25 cellular contexts compared by ENCODE assay signal in genomic region chr3:8494332-8494731, GRCh38.
"Had no signal": no experiment of that assay in that cellular context is flagged by ENCODE, and none has a peak within 500 bp of the region (broad histone marks: within the 10 kb centered on the region; RNA-seq: fewer than 3 reads in every experiment).

No MANE protein-coding gene starts in this region.

- DNase-seq: activated CD4-positive, alpha-beta T cell treated with anti-CD3 and anti-CD28 coated beads, Interleukin-2, amount 10 ng/mL, durations not matched to agents 24 days and 14 days; activated CD8-positive, alpha-beta memory T cell treated with anti-CD3 and anti-CD28 coated beads, Interleukin-2, amount 10 ng/mL, durations not matched to agents 7 days and 5 days; activated CD8-positive, alpha-beta T cell treated with anti-CD3 and anti-CD28 coated beads for 36 hours; activated effector memory CD4-positive, alpha-beta T cell treated with anti-CD3 and anti-CD28 coated beads, Interleukin-2, amount 50 U/mL, for 16 hours; activated naive CD4-positive, alpha-beta T cell treated with anti-CD3 and anti-CD28 coated beads, Interleukin-2, amount 10 ng/mL, durations not matched to agents 7 days and 5 days; activated T-cell treated with anti-CD3 and anti-CD28 coated beads for 4 hours; amygdala; body of pancreas; effector memory CD4-positive, alpha-beta T cell; foreskin keratinocyte; kidney glomerular epithelial cell; left lung; midbrain; nucleus accumbens; right lobe of liver; stimulated activated CD4-positive, alpha-beta T cell treated with anti-CD3 and anti-CD28 coated beads, Interleukin-2, amount 100 ng/mL, for 24 hours; stomach; uterus had no signal

- H3K36me3 ChIP-seq: left lung, right lobe of liver, stomach, suprapubic skin, uterus had no signal

- H3K4me3 Mint-ChIP-seq: activated CD4-positive, alpha-beta T cell treated with anti-CD3 and anti-CD28 coated beads, Interleukin-2, amount 10 ng/mL, durations not matched to agents 24 days and 14 days; activated CD8-positive, alpha-beta memory T cell treated with anti-CD3 and anti-CD28 coated beads, Interleukin-2, amount 10 ng/mL, durations not matched to agents 7 days and 5 days; activated CD8-positive, alpha-beta T cell treated with anti-CD3 and anti-CD28 coated beads for 36 hours; activated naive CD4-positive, alpha-beta T cell treated with anti-CD3 and anti-CD28 coated beads, Interleukin-2, amount 10 ng/mL, durations not matched to agents 7 days and 5 days; natural killer cell treated with Interleukin-12 subunit alpha and Interleukin-12 subunit beta and Interleukin-15 and Interleukin-18, amount 100 ng/mL, for 72 hours; stimulated activated memory B cell treated with anti-CD40 and anti-IgM and Interleukin-4, amounts not matched to agents 10 μg/mL and 1 μg/mL and 100 μg/mL, for 72 hours had no signal

- H3K27me3 Mint-ChIP-seq: stimulated activated memory B cell treated with anti-CD40 and anti-IgM and Interleukin-4, amounts not matched to agents 10 μg/mL and 1 μg/mL and 100 μg/mL, for 72 hours had no signal

- H3K27ac Mint-ChIP-seq: activated CD4-positive, alpha-beta T cell treated with anti-CD3 and anti-CD28 coated beads, Interleukin-2, amount 10 ng/mL, durations not matched to agents 24 days and 14 days; activated CD8-positive, alpha-beta memory T cell treated with anti-CD3 and anti-CD28 coated beads, Interleukin-2, amount 10 ng/mL, durations not matched to agents 7 days and 5 days; activated CD8-positive, alpha-beta T cell treated with anti-CD3 and anti-CD28 coated beads for 36 hours; activated naive CD4-positive, alpha-beta T cell treated with anti-CD3 and anti-CD28 coated beads, Interleukin-2, amount 10 ng/mL, durations not matched to agents 7 days and 5 days; natural killer cell treated with Interleukin-12 subunit alpha and Interleukin-12 subunit beta and Interleukin-15 and Interleukin-18, amount 100 ng/mL, for 72 hours; stimulated activated memory B cell treated with anti-CD40 and anti-IgM and Interleukin-4, amounts not matched to agents 10 μg/mL and 1 μg/mL and 100 μg/mL, for 72 hours had no signal

- H3K9me3 Mint-ChIP-seq: activated CD4-positive, alpha-beta T cell treated with anti-CD3 and anti-CD28 coated beads, Interleukin-2, amount 10 ng/mL, durations not matched to agents 24 days and 14 days; activated CD8-positive, alpha-beta T cell treated with anti-CD3 and anti-CD28 coated beads for 36 hours; activated naive CD4-positive, alpha-beta T cell treated with anti-CD3 and anti-CD28 coated beads, Interleukin-2, amount 10 ng/mL, durations not matched to agents 7 days and 5 days; natural killer cell treated with Interleukin-12 subunit alpha and Interleukin-12 subunit beta and Interleukin-15 and Interleukin-18, amount 100 ng/mL, for 72 hours; stimulated activated memory B cell treated with anti-CD40 and anti-IgM and Interleukin-4, amounts not matched to agents 10 μg/mL and 1 μg/mL and 100 μg/mL, for 72 hours had no signal

- H3K27me3 ChIP-seq: body of pancreas, foreskin keratinocyte, left lung, right lobe of liver, stomach, suprapubic skin, tibial nerve, uterus had no signal

- H3K27ac ChIP-seq: body of pancreas, foreskin keratinocyte, left lung, right lobe of liver, skin epidermis, stomach, suprapubic skin, tibial nerve, uterus had no signal

- H3K9me3 ChIP-seq: body of pancreas, left lung, right lobe of liver, stomach, suprapubic skin, tibial nerve, uterus had no signal

- H3K36me3 Mint-ChIP-seq: activated CD8-positive, alpha-beta memory T cell treated with anti-CD3 and anti-CD28 coated beads, Interleukin-2, amount 10 ng/mL, durations not matched to agents 7 days and 5 days; activated naive CD4-positive, alpha-beta T cell treated with anti-CD3 and anti-CD28 coated beads, Interleukin-2, amount 10 ng/mL, durations not matched to agents 7 days and 5 days; natural killer cell treated with Interleukin-12 subunit alpha and Interleukin-12 subunit beta and Interleukin-15 and Interleukin-18, amount 100 ng/mL, for 72 hours; stimulated activated memory B cell treated with anti-CD40 and anti-IgM and Interleukin-4, amounts not matched to agents 10 μg/mL and 1 μg/mL and 100 μg/mL, for 72 hours had no signal

- ATAC-seq: activated CD4-positive, CD25-positive, alpha-beta regulatory T cell treated with anti-CD3 and anti-CD28 coated beads, Interleukin-2, amount 50 U/mL, for 24 hours; activated CD8-positive, alpha-beta memory T cell treated with anti-CD3 and anti-CD28 coated beads, Interleukin-2, amount 10 ng/mL, durations not matched to agents 7 days and 5 days; activated CD8-positive, alpha-beta T cell treated with anti-CD3 and anti-CD28 coated beads for 36 hours; body of pancreas; foreskin keratinocyte; left lung; natural killer cell treated with Interleukin-12 subunit alpha and Interleukin-12 subunit beta and Interleukin-15 and Interleukin-18, amount 100 ng/mL, for 72 hours; right lobe of liver; stimulated activated memory B cell treated with anti-CD40 and anti-IgM and Interleukin-4, amounts not matched to agents 10 μg/mL and 1 μg/mL and 100 μg/mL, for 72 hours had no signal

- H3K4me3 ChIP-seq: body of pancreas, left lung, lung, right lobe of liver, skin epidermis, stomach, suprapubic skin, tibial nerve, uterus had no signal

- H3K4me1 Mint-ChIP-seq: activated CD4-positive, alpha-beta T cell treated with anti-CD3 and anti-CD28 coated beads, Interleukin-2, amount 10 ng/mL, durations not matched to agents 24 days and 14 days; activated CD8-positive, alpha-beta memory T cell treated with anti-CD3 and anti-CD28 coated beads, Interleukin-2, amount 10 ng/mL, durations not matched to agents 7 days and 5 days; activated naive CD4-positive, alpha-beta T cell treated with anti-CD3 and anti-CD28 coated beads, Interleukin-2, amount 10 ng/mL, durations not matched to agents 7 days and 5 days; stimulated activated memory B cell treated with anti-CD40 and anti-IgM and Interleukin-4, amounts not matched to agents 10 μg/mL and 1 μg/mL and 100 μg/mL, for 72 hours had no signal

- H3K4me1 ChIP-seq: foreskin keratinocyte had no signal
